ENCODE assay signal across 28 cellular contexts in genomic region chr17:56826611-56827414, GRCh38.
"Had no signal": no experiment of that assay in that cellular context is flagged by ENCODE, and none has a peak within 500 bp of the region (broad histone marks: within the 10 kb centered on the region; RNA-seq: fewer than 3 reads in every experiment).

No MANE protein-coding gene starts in this region.

- H3K9me3 ChIP-seq: ascending aorta had no signal

- H3K4me1 ChIP-seq: ascending aorta had no signal

- DNase-seq: activated CD4-positive, CD25-positive, alpha-beta regulatory T cell; activated CD8-positive, alpha-beta memory T cell treated with anti-CD3 and anti-CD28 coated beads, Interleukin-2, amount 50 U/mL, for 4 hours; activated CD8-positive, alpha-beta T cell treated with anti-CD3 and anti-CD28 coated beads for 36 hours; activated effector memory CD4-positive, alpha-beta T cell treated with Interleukin-2 at 50 U/mL for 16 hours; activated naive CD4-positive, alpha-beta T cell; activated naive CD8-positive, alpha-beta T cell treated with anti-CD3 and anti-CD28 coated beads, Interleukin-2, amount 50 U/mL, for 24 hours; amniotic stem cell; Karpas-422; MM.1S; NCI-H1105; NCI-H1436; NCI-H1930; NCI-H2107; NCI-H2171 treated with DMSO at 0.1 percent for 48 hours; NCI-H226; NCI-H510A; NCI-H69; NK-92 treated with Interleukin-12 subunit alpha and Interleukin-12 subunit beta, amount 100 ng/mL, for 24 hours; OCI-M1; RPMI8226; T-cell; T-helper 2 cell; T1000 had no signal

- H3K4me3 ChIP-seq: ascending aorta, SK-N-MC had no signal

- ATAC-seq: activated CD8-positive, alpha-beta T cell treated with anti-CD3 and anti-CD28 coated beads for 36 hours; activated naive CD4-positive, alpha-beta T cell treated with anti-CD3 and anti-CD28 coated beads, Interleukin-2, amount 50 U/mL, for 72 hours; activated naive CD8-positive, alpha-beta T cell treated with anti-CD3 and anti-CD28 coated beads, Interleukin-2, amount 50 U/mL, for 24 hours; Panc1; Right ventricle myocardium inferior; T-cell had no signal

- H3K27ac ChIP-seq: ascending aorta, SK-N-MC had no signal

- H3K27me3 ChIP-seq: ascending aorta had no signal
